In the genomic region with DNA sequence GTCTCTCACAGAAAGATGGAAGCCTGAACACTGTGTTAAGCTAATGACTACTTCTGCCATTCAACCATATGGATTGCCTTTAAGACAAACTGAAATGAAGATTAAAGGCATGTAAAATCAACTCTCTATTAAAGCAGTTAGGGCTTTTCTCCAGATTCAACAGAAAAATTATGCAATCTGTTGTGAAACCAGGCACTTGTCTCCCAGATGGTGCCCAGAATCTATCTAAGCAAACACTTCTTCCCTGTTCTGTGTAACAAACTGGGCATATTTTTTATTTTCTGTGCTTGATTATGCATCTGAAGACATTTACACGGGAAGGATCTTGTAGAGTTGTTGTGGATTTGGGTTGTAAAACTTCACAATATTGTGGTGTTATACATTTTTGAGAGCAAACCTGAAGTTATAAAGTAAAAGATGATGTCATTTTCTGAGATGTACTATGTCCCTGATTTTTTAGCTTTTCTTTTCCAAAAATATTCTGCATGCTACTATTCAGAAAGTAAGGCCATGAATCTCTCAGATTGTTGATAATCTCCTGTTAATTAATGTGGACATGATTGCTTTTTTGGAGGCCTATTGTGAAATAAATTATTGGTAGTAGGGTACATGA, we compare ENCODE assay signal across 27 cellular contexts.
"Had no signal": no experiment of that assay in that cellular context is flagged by ENCODE, and none has a peak within 500 bp of the region (broad histone marks: within the 10 kb centered on the region; RNA-seq: fewer than 3 reads in every experiment).

No MANE protein-coding gene starts in this region.

- DNase-seq: activated CD4-positive, alpha-beta memory T cell treated with anti-CD3 and anti-CD28 coated beads for 36 hours; activated CD4-positive, alpha-beta T cell treated with anti-CD3 and anti-CD28 coated beads, Interleukin-2, amount 10 ng/mL, durations not matched to agents 7 days and 5 days; activated CD4-positive, CD25-positive, alpha-beta regulatory T cell; activated CD8-positive, alpha-beta memory T cell treated with anti-CD3 and anti-CD28 coated beads for 24 hours; activated effector memory CD4-positive, alpha-beta T cell treated with anti-CD3 and anti-CD28 coated beads, Interleukin-2, amount 50 U/mL, for 16 hours; activated naive CD4-positive, alpha-beta T cell treated with Interleukin-2 at 50 U/mL for 16 hours; activated naive CD8-positive, alpha-beta T cell treated with anti-CD3 and anti-CD28 coated beads, Interleukin-2, amount 50 U/mL, for 24 hours; activated T-cell treated with anti-CD3 and anti-CD28 coated beads, Interleukin-2, amount 50 U/mL, for 4 hours; amniotic stem cell; body of pancreas; central memory CD4-positive, alpha-beta T cell; NCI-H1092; NCI-H1417; NCI-H1694; NCI-H2029; NCI-H2107; NCI-H2171 treated with DMSO at 0.1 percent for 48 hours; NCI-H226; NCI-H526; NCI-H774; Right ventricle myocardium superior; T-cell; T-helper 2 cell; T1000 had no signal

- ATAC-seq: activated naive CD4-positive, alpha-beta T cell treated with anti-CD3 and anti-CD28 coated beads, Interleukin-2, amount 50 U/mL, for 72 hours; activated naive CD8-positive, alpha-beta T cell treated with anti-CD3 and anti-CD28 coated beads, Interleukin-2, amount 50 U/mL, for 24 hours; activated T-cell treated with anti-CD3 and anti-CD28 coated beads, Interleukin-2, amount 50 U/mL, for 4 hours; body of pancreas; Panc1; SK-N-SH treated with all-trans-retinoic acid at 6 μM for 48 hours; T-cell had no signal
